ENCODE assay signal across 10 cellular contexts in genomic region chr10:3151889-3152565, GRCh38.
"Had no signal": no experiment of that assay in that cellular context is flagged by ENCODE, and none has a peak within 500 bp of the region (broad histone marks: within the 10 kb centered on the region; RNA-seq: fewer than 3 reads in every experiment).

No MANE protein-coding gene starts in this region.

- DNase-seq: activated CD4-positive, alpha-beta T cell treated with anti-CD3 and anti-CD28 coated beads for 1 hour; activated naive CD4-positive, alpha-beta T cell treated with anti-CD3 and anti-CD28 coated beads, Interleukin-2, amount 10 ng/mL, durations not matched to agents 7 days and 5 days; activated T-cell treated with anti-CD3 and anti-CD28 coated beads, Interleukin-2, amount 50 U/mL, for 48 hours; body of pancreas; central memory CD4-positive, alpha-beta T cell; cortex of kidney; effector memory CD4-positive, alpha-beta T cell; hypothalamus; lower lobe of right lung; naive B cell had no signal

- H3K4me3 Mint-ChIP-seq: activated naive CD4-positive, alpha-beta T cell treated with anti-CD3 and anti-CD28 coated beads, Interleukin-2, amount 10 ng/mL, durations not matched to agents 7 days and 5 days; naive B cell had no signal

- H3K27ac Mint-ChIP-seq: activated naive CD4-positive, alpha-beta T cell treated with anti-CD3 and anti-CD28 coated beads, Interleukin-2, amount 10 ng/mL, durations not matched to agents 7 days and 5 days had no signal

- H3K9me3 Mint-ChIP-seq: activated naive CD4-positive, alpha-beta T cell treated with anti-CD3 and anti-CD28 coated beads, Interleukin-2, amount 10 ng/mL, durations not matched to agents 7 days and 5 days; naive B cell had no signal

- ATAC-seq: body of pancreas had no signal

- H3K27me3 Mint-ChIP-seq: activated naive CD4-positive, alpha-beta T cell treated with anti-CD3 and anti-CD28 coated beads, Interleukin-2, amount 10 ng/mL, durations not matched to agents 7 days and 5 days; naive B cell had no signal

- H3K4me1 Mint-ChIP-seq: activated naive CD4-positive, alpha-beta T cell treated with anti-CD3 and anti-CD28 coated beads, Interleukin-2, amount 10 ng/mL, durations not matched to agents 7 days and 5 days; naive B cell had no signal
